ENCODE assay signal across 8 cellular contexts in the genomic region with DNA sequence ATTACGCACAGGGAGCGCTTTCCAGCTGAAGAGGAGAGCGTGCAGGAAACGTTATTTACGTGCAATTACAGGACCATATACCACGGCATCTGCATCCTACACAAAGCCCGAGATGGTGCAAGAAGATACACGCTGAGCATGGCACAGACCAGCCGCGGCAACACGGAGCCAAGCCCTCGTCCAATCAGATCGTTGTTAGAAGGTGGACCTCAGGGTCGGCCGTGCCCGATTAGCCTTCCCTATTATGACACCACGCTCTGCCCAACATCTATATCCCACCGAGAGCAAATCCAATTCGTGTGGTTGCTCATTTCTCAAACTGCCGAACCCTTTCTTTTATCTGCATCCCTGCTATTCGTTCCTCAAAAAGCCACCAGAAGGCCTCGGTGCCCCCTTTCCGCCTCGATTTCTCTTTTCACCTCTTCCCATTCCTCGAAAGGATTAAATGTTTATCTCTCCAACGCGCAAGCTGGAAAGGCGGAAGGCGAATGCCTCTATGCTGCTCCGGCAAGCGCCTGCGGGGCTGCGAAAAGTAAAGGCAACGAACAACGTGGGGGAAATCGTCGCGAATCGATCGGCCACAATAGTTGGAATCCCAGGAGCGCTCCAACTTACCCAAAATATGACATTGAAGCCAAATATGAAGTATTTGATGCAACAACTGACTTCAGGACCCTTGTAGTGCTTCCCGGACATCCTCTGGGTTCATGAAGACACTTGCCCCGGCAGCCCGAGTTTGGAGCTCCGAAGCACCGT. TPM values are rescaled to one million over a fixed set of nuclear protein-coding genes. Genes with fewer than 3 reads are reported as not detected.
DNase-seq lines count a peak whose midpoint lies in the region; ATAC-seq, FAIRE-seq and TF ChIP-seq lines count a peak whose summit lies in the region.

No MANE protein-coding gene starts in this region.

- no peaks in the 10 kb centered on the region for H3K27me3 ChIP-seq in esophagus squamous epithelium

- ATAC-seq in HG02852 (IDR thresholded peaks at IDR 0.05; ENCODE audit: unreplicated experiment) (peak; percentile 13), naive B cell (ENCODE audit: low read depth in 2 of 2) (peak; percentile 10 to 15), GM18861 (IDR thresholded peaks at IDR 0.05; ENCODE audit: unreplicated experiment) (no peak)

- peak overlapping the region; percentile 67 to 90 (median 84) for H3K27ac ChIP-seq in esophagus squamous epithelium
- H3K27ac ChIP-seq in temporal lobe (ENCODE audit: low read depth, low read length), result peak overlapping the region; percentile 88

- no peaks in the 10 kb centered on the region for H3K36me3 Mint-ChIP-seq in naive B cell

- FAIRE-seq in GM12892 (lab: Jason Lieb, UNC), result peak; percentile 60

- DNase-seq in GM12892 (ENCODE audit: insufficient read length) (no peak), NCI-H510A treated with DMSO at 0.1 percent for 48 hours (lab: John Stamatoyannopoulos, UW) (peak; percentile 53), esophagus squamous epithelium (lab: John Stamatoyannopoulos, UW) (no peak), naive B cell (peak; percentile 37)
- peak; percentile 42 for DNase-seq in activated T-cell treated with anti-CD3 and anti-CD28 coated beads, Interleukin-2, amount 50 U/mL, for 1 hour

- intact Hi-C loops in esophagus squamous epithelium (cut with DNase I), result loop anchor here (5.0 kb wide), 1 partner anchor 185 kb away; no protein-coding TSS in a partner anchor

- peaks cover 24 to 90% (median 54%) of the 10 kb centered on the region in 3 donors for H3K4me1 ChIP-seq in esophagus squamous epithelium

- peak overlapping the region; percentile 64 to 87 (median 82) for H3K4me3 ChIP-seq in esophagus squamous epithelium

- H3K9me3 Mint-ChIP-seq in naive B cell, result no peaks in the 10 kb centered on the region

- TF ChIP-seq POLR2A in GM12892 (IDR thresholded peaks at IDR 0.05; ENCODE audit: low read depth, low read length), result no peak
- no peak for TF ChIP-seq POLR2A in esophagus squamous epithelium (IDR thresholded peaks at IDR 0.05)

- H3K27ac Mint-ChIP-seq in naive B cell, result peak overlapping the region in 5 of 6 donors; percentile 44 to 91 (median 75)

- no peak for TF ChIP-seq CTCF in esophagus squamous epithelium (IDR thresholded peaks at IDR 0.05)

- peaks cover 0 to 14% (median 10%) of the 10 kb centered on the region in 3 donors for H3K27me3 Mint-ChIP-seq in naive B cell

- no peaks in the 10 kb centered on the region for H3K9me3 ChIP-seq in esophagus squamous epithelium

- peaks cover 35 to 46% (median 39%) of the 10 kb centered on the region in 3 donors for H3K4me1 Mint-ChIP-seq in naive B cell

- H3K4me3 Mint-ChIP-seq in naive B cell, result peak overlapping the region; percentile 90 to 98 (median 92)

- no peaks in the 10 kb centered on the region for H3K36me3 ChIP-seq in esophagus squamous epithelium

- WGBS in esophagus squamous epithelium, 2 donors, result 0% methylated on average over 29 to 45 of the region's 46 CpGs

RNA-seq across cellular contexts. Expression of gene TSPAN5, which starts 0.7 kb away (rescaled TPM):
- not detected for polyA plus RNA-seq in GM12892 (2012; ENCODE audit: missing spikeins)
- 10 to 100 TPM; 10.9 to 19.0 (median 13.9) TPM for total RNA-seq in esophagus squamous epithelium
- 10 to 100 TPM in 1 of 6 donors, 1 to 10 TPM in 5; 3.9 to 10.2 (median 8.8) TPM for polyA plus RNA-seq in naive B cell (ENCODE audit: low read depth in 6 of 6)
- total RNA-seq in temporal lobe, result 112 TPM

Comparison
In these comparisons a context has a peak if more than half of its experiments do, and no peak if none do; other contexts are left out.
1. DNase-seq: peak in NCI-H510A treated with DMSO at 0.1 percent for 48 hours (single experiment), activated T-cell treated with anti-CD3 and anti-CD28 coated beads, Interleukin-2, amount 50 U/mL, for 1 hour (single experiment) and naive B cell (single experiment); none in GM12892 (single experiment) and esophagus squamous epithelium (single experiment).